Comparison of ENCODE assay signal across 25 cellular contexts in genomic region chr9:4171519-4171918, GRCh38.
"Had no signal": no experiment of that assay in that cellular context is flagged by ENCODE, and none has a peak within 500 bp of the region (broad histone marks: within the 10 kb centered on the region; RNA-seq: fewer than 3 reads in every experiment).

No MANE protein-coding gene starts in this region.

- ATAC-seq: foreskin keratinocyte; gastroesophageal sphincter; heart left ventricle; left cardiac atrium; left ventricle myocardium superior; natural killer cell; sciatic nerve; stimulated activated effector memory CD8-positive, alpha-beta T cell treated with anti-CD3 and anti-CD28 coated beads, Interleukin-12 subunit alpha, Interleukin-12 subunit beta, amount 100 ng/mL, for 72 hours; stimulated activated naive CD8-positive, alpha-beta T cell treated with anti-CD3 and anti-CD28 coated beads, Interleukin-15, Interleukin-2, amounts not matched to agents 100 U/mL and 50 U/mL, for 24 hours had no signal

- H3K27me3 ChIP-seq: dorsolateral prefrontal cortex, esophagus muscularis mucosa, foreskin keratinocyte, gastroesophageal sphincter, heart left ventricle, hepatocyte, neutrophil, right atrium auricular region, testis, tibial artery, upper lobe of left lung had no signal

- H3K4me1 ChIP-seq: foreskin keratinocyte, parathyroid adenoma, right atrium auricular region had no signal

- FAIRE-seq: urothelium cell line had no signal

- H3K4me3 ChIP-seq: dorsolateral prefrontal cortex, esophagus muscularis mucosa, gastroesophageal sphincter, heart left ventricle, hepatocyte, lower lobe of right lung, right atrium auricular region, testis, tibial artery, upper lobe of left lung had no signal

- H3K27ac ChIP-seq: dorsolateral prefrontal cortex, esophagus muscularis mucosa, foreskin keratinocyte, gastroesophageal sphincter, heart left ventricle, hepatocyte, lower lobe of right lung, neutrophil, parathyroid adenoma, right atrium auricular region, testis, tibial artery, upper lobe of left lung had no signal

- H3K9me3 ChIP-seq: esophagus muscularis mucosa, gastroesophageal sphincter, heart left ventricle, lower lobe of right lung, neutrophil, right atrium auricular region, testis, tibial artery, upper lobe of left lung had no signal

- H3K36me3 ChIP-seq: esophagus muscularis mucosa, gastroesophageal sphincter, heart left ventricle, lower lobe of right lung, neutrophil, right atrium auricular region, tibial artery, upper lobe of left lung had no signal

- DNase-seq: dorsolateral prefrontal cortex; effector CD8-positive, alpha-beta T cell; endodermal cell; foreskin keratinocyte; heart left ventricle; left cardiac atrium; left ventricle myocardium superior; lower lobe of right lung; natural killer cell; stimulated activated CD4-positive, alpha-beta T cell treated with anti-CD3 and anti-CD28 coated beads, Interleukin-2, amount 100 ng/mL, for 24 hours; stimulated activated CD4-positive, alpha-beta T cell treated with anti-CD3 and anti-CD28 coated beads, Interleukin-4, amount 100 ng/mL, for 24 hours; stimulated activated naive CD8-positive, alpha-beta T cell treated with anti-CD3 and anti-CD28 coated beads, Interleukin-15, Interleukin-2, amounts not matched to agents 100 U/mL and 50 U/mL, for 24 hours; substantia nigra; testis; tibial artery; upper lobe of left lung had no signal

- H3K4me2 ChIP-seq: hepatocyte had no signal
